Comparison of ENCODE assay signal across 8 cellular contexts in the genomic region with DNA sequence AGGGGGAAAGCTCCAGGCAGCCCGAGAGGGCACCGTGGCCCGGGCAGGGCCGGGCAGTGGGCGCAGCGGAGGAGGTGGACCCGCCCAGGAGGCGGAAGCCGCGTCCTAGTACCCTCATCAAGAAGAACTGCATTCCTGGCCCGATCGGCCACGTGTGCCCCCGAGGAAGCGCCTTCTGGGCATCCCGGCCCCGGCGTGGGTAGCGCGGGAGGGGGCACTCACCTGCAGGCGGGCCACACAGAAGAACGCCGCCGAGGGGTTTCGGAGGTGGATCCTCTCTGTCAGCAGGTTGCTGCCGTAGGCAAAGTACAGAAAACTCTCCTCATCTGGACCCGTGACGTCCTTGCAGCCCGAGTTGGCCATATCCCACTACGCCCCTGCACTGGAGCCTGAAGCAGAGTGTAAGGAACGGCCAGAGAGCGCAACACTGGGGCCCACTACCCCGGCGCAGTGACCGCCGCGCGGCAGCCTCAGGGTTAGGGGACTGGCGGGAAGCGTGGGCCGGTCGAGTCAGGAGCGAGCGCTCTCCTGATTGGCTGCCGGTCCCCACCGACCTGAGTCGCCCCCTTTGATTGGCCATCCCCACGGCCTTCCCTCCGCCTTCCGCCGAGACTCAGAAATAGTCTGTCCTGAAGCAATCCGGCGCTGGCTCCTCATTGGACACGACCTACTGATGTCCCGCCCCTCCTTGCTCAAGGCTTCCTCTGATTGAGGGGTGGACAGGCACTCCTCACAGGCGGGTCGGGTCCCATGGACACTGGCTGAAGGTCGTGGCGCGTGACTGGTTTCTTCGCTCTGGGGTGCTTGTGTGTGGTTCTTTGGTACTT. TPM values are rescaled to one million over a fixed set of nuclear protein-coding genes. Genes with fewer than 3 reads are reported as not detected.
DNase-seq lines count a peak whose midpoint lies in the region; ATAC-seq and TF ChIP-seq lines count a peak whose summit lies in the region.

A gene with protein sequence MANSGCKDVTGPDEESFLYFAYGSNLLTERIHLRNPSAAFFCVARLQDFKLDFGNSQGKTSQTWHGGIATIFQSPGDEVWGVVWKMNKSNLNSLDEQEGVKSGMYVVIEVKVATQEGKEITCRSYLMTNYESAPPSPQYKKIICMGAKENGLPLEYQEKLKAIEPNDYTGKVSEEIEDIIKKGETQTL (minus strand): TSS at position 483 of the 827 bp plus-strand sequence. CDS start 120 bp downstream, at position 363.

- peak within 1 kb of the TSS; percentile 92; the same call in 1 of the 2 replicates for H2AFZ ChIP-seq in GM23338

- H3K27ac ChIP-seq in GM23338 (ENCODE audit: low read depth), result no peak within 1 kb of the TSS
- peak within 1 kb of the TSS; percentile 72 for H3K27ac ChIP-seq in naive thymus-derived CD4-positive, alpha-beta T cell (ENCODE audit: low read depth, low read length)

- peak within 1 kb of the TSS; percentile 100 for H3K4me2 ChIP-seq in GM23338

- peaks cover 27% of the 10 kb centered on the region for H3K4me1 Mint-ChIP-seq in GM23338
- H3K4me1 Mint-ChIP-seq in naive thymus-derived CD4-positive, alpha-beta T cell, result peaks cover 19 to 51% (median 44%) of the 10 kb centered on the region in 7 donors
- H3K4me1 Mint-ChIP-seq in stimulated activated naive B cell treated with anti-CD40 and anti-IgM and Interleukin-4, amounts not matched to agents 10 μg/mL and 1 μg/mL and 100 μg/mL, for 72 hours, result peaks cover 26 to 30% of the 10 kb centered on the region in 2 donors

- H3K9me2 ChIP-seq in GM23338 (ENCODE audit: insufficient read depth), result 0 out of 2 replicates have a peak, but pooled peaks cover 6% of the 10 kb centered on the region

- CTCF ChIA-PET in naive thymus-derived CD4-positive, alpha-beta T cell (lab: Charles Lee), result no interaction called here

- peaks cover 28% of the 10 kb centered on the region for H3K9me3 Mint-ChIP-seq in GM23338
- peaks cover 0 to 5% (median 0%) of the 10 kb centered on the region in 11 donors for H3K9me3 Mint-ChIP-seq in naive thymus-derived CD4-positive, alpha-beta T cell
- H3K9me3 Mint-ChIP-seq in stimulated activated naive B cell treated with anti-CD40 and anti-IgM and Interleukin-4, amounts not matched to agents 10 μg/mL and 1 μg/mL and 100 μg/mL, for 72 hours, result no peaks in the 10 kb centered on the region

- H3K4me3 Mint-ChIP-seq in GM23338, result peak within 1 kb of the TSS; percentile 92
- peak within 1 kb of the TSS; percentile 90 to 96 (median 95) for H3K4me3 Mint-ChIP-seq in naive thymus-derived CD4-positive, alpha-beta T cell
- H3K4me3 Mint-ChIP-seq in stimulated activated naive B cell treated with anti-CD40 and anti-IgM and Interleukin-4, amounts not matched to agents 10 μg/mL and 1 μg/mL and 100 μg/mL, for 72 hours, result peak within 1 kb of the TSS; percentile 87 to 94

- no peaks in the 10 kb centered on the region for H3K9me3 ChIP-seq in naive thymus-derived CD4-positive, alpha-beta T cell (ENCODE audit: control insufficient read depth in 2 of 3, low read length in 3 of 3)

- peak; percentile 96 for ATAC-seq in GM23338
- peak; percentile 99 for ATAC-seq in naive thymus-derived CD4-positive, alpha-beta T cell
- ATAC-seq in stimulated activated naive B cell treated with anti-CD40 and anti-IgM and Interleukin-4, amounts not matched to agents 10 μg/mL and 1 μg/mL and 100 μg/mL, for 72 hours (replicated peaks), result peak; percentile 99

- DNase-seq in Daoy (ENCODE audit: low read depth) (peak; percentile 100), GM23338 (ENCODE audit: low spot score) (peak; percentile 100), LHCN-M2 (ENCODE audit: low read depth) (peak; percentile 99), RPMI8226 (peak; percentile 99), fibroblast of gingiva (ENCODE audit: low read depth) (peak; percentile 98)
- DNase-seq in activated T-helper 1 cell treated with anti-CD3 and anti-CD28 coated beads, Interleukin-2, amount 50 U/mL, for 16 hours (ENCODE audit: low read depth in 1 of 2, low spot score in 1 of 2), result peak; percentile 92 to 93
- peak; percentile 88 to 97 (median 95) for DNase-seq in naive thymus-derived CD4-positive, alpha-beta T cell
- peak; percentile 97 for DNase-seq in stimulated activated naive B cell treated with anti-CD40 and anti-IgM and Interleukin-4, amounts not matched to agents 10 μg/mL and 1 μg/mL and 100 μg/mL, for 72 hours

- H3K27me3 ChIP-seq in GM23338 (ENCODE audit: insufficient read depth), result no peaks in the 10 kb centered on the region
- no peaks in the 10 kb centered on the region for H3K27me3 ChIP-seq in naive thymus-derived CD4-positive, alpha-beta T cell (ENCODE audit: control insufficient read depth in 2 of 2, insufficient read depth in 2 of 2, low read length in 2 of 2)

- H3F3A ChIP-seq in GM23338 (replicated peaks; ENCODE audit: low read depth), result no peaks in the 10 kb centered on the region

- POLR2A ChIA-PET in naive thymus-derived CD4-positive, alpha-beta T cell (lab: Charles Lee), result interaction anchor here (1.3 to 1.7 kb wide), 2 partner anchors 26 to 225 kb away, joined by 3 to 5 read pairs; a partner anchor contains a TSS

- intact Hi-C loops in naive thymus-derived CD4-positive, alpha-beta T cell (cut with micrococcal nuclease), result loop anchor here (1.0 to 10.0 kb wide), 12 partner anchors 25 to 478 kb away; a partner anchor contains a TSS

- peaks cover 17% of the 10 kb centered on the region for H3K4me1 ChIP-seq in GM23338 (ENCODE audit: insufficient read depth)
- H3K4me1 ChIP-seq in naive thymus-derived CD4-positive, alpha-beta T cell (ENCODE audit: control insufficient read depth in 2 of 2, insufficient read depth in 2 of 2, low read length in 2 of 2), result peaks cover 12% of the 10 kb centered on the region in 2 donors

- H3K79me2 ChIP-seq in GM23338 (replicated peaks; ENCODE audit: insufficient read depth), result peaks cover 49% of the 10 kb centered on the region

- H4K20me1 ChIP-seq in GM23338 (replicated peaks; ENCODE audit: insufficient read depth), result peaks cover 19% of the 10 kb centered on the region

- H3K27me3 Mint-ChIP-seq in GM23338 (ENCODE audit: insufficient read depth, low read depth, poor library complexity), result peaks cover 15% of the 10 kb centered on the region
- H3K27me3 Mint-ChIP-seq in naive thymus-derived CD4-positive, alpha-beta T cell, result no peaks in the 10 kb centered on the region
- H3K27me3 Mint-ChIP-seq in stimulated activated naive B cell treated with anti-CD40 and anti-IgM and Interleukin-4, amounts not matched to agents 10 μg/mL and 1 μg/mL and 100 μg/mL, for 72 hours, result no peaks in the 10 kb centered on the region

- H3K4me3 ChIP-seq in GM23338, result peak within 1 kb of the TSS; percentile 97
- peak within 1 kb of the TSS; percentile 91 for H3K4me3 ChIP-seq in naive thymus-derived CD4-positive, alpha-beta T cell (ENCODE audit: low read length)

- peak within 1 kb of the TSS; percentile 76 for H3K27ac Mint-ChIP-seq in GM23338
- H3K27ac Mint-ChIP-seq in naive thymus-derived CD4-positive, alpha-beta T cell, result peak within 1 kb of the TSS; percentile 87 to 99 (median 91)
- H3K27ac Mint-ChIP-seq in stimulated activated naive B cell treated with anti-CD40 and anti-IgM and Interleukin-4, amounts not matched to agents 10 μg/mL and 1 μg/mL and 100 μg/mL, for 72 hours, result peak within 1 kb of the TSS; percentile 96

- TF ChIP-seq CTCF in GM23338 (conservative IDR thresholded peaks at IDR 0.05; ENCODE audit: low read depth in 2 of 2), result no peak

- 0 out of 2 replicates have a peak, but pooled peaks cover 4% of the 10 kb centered on the region for H3K36me3 ChIP-seq in GM23338 (ENCODE audit: insufficient read depth)
- H3K36me3 ChIP-seq in naive thymus-derived CD4-positive, alpha-beta T cell (ENCODE audit: control insufficient read depth in 2 of 3, insufficient read depth in 3 of 3, low read length in 3 of 3), result peaks cover 0 to 6% (median 0%) of the 10 kb centered on the region in 3 experiments

- peaks cover 47% of the 10 kb centered on the region for H3K36me3 Mint-ChIP-seq in GM23338 (ENCODE audit: low read depth)
- H3K36me3 Mint-ChIP-seq in naive thymus-derived CD4-positive, alpha-beta T cell, result peaks cover 0 to 21% (median 11%) of the 10 kb centered on the region in 5 donors
- H3K36me3 Mint-ChIP-seq in stimulated activated naive B cell treated with anti-CD40 and anti-IgM and Interleukin-4, amounts not matched to agents 10 μg/mL and 1 μg/mL and 100 μg/mL, for 72 hours, result peaks cover 9 to 23% of the 10 kb centered on the region in 2 donors

TF ChIP-seq in GM23338, 12 proteins besides CTCF, POLR2A, EP300 and RAD21 (continues in another document):
- TF ChIP-seq POLR2AphosphoS5 (IDR thresholded peaks at IDR 0.05; ENCODE audit: low read depth), result peak; percentile 99
- TF ChIP-seq JUNB (IDR thresholded peaks at IDR 0.05; ENCODE audit: unreplicated experiment), result no peak
- TF ChIP-seq, protein P1, sequence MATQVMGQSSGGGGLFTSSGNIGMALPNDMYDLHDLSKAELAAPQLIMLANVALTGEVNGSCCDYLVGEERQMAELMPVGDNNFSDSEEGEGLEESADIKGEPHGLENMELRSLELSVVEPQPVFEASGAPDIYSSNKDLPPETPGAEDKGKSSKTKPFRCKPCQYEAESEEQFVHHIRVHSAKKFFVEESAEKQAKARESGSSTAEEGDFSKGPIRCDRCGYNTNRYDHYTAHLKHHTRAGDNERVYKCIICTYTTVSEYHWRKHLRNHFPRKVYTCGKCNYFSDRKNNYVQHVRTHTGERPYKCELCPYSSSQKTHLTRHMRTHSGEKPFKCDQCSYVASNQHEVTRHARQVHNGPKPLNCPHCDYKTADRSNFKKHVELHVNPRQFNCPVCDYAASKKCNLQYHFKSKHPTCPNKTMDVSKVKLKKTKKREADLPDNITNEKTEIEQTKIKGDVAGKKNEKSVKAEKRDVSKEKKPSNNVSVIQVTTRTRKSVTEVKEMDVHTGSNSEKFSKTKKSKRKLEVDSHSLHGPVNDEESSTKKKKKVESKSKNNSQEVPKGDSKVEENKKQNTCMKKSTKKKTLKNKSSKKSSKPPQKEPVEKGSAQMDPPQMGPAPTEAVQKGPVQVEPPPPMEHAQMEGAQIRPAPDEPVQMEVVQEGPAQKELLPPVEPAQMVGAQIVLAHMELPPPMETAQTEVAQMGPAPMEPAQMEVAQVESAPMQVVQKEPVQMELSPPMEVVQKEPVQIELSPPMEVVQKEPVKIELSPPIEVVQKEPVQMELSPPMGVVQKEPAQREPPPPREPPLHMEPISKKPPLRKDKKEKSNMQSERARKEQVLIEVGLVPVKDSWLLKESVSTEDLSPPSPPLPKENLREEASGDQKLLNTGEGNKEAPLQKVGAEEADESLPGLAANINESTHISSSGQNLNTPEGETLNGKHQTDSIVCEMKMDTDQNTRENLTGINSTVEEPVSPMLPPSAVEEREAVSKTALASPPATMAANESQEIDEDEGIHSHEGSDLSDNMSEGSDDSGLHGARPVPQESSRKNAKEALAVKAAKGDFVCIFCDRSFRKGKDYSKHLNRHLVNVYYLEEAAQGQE (IDR thresholded peaks at IDR 0.05; ENCODE audit: unreplicated experiment), result no peak
- TF ChIP-seq EZH2phosphoT487 (IDR thresholded peaks at IDR 0.05; ENCODE audit: unreplicated experiment), result no peak

RNA-seq across cellular contexts. Expression of the gene that starts here (rescaled TPM):
- 153 and 195 TPM in 2 replicates for total RNA-seq in Daoy (2014; rRNA removed; shearing (Covaris generic))
- total RNA-seq in GM23338 (2014; rRNA removed; shearing (Covaris generic)), result 104 and 113 TPM in 2 replicates
- polyA plus RNA-seq in GM23338 (2016; fragmentation: Nextera tagmentation; extraction: Ambion mirVana), result 197 and 229 TPM in 2 replicates
- total RNA-seq in LHCN-M2 (2014; rRNA removed), result 43.6 and 54.2 TPM in 2 replicates
- polyA plus RNA-seq in LHCN-M2 (2012), result 30.2 TPM
- 10 to 100 TPM in 4 of 5 experiments, 1 to 10 TPM in 1; 9.5 to 39.2 (median 10.8) TPM for total RNA-seq in naive thymus-derived CD4-positive, alpha-beta T cell
- polyA plus RNA-seq in naive thymus-derived CD4-positive, alpha-beta T cell, result 10 to 100 TPM; 18.9 to 30.0 TPM
